10 cellular contexts compared by ENCODE assay signal in genomic region chr15:89812126-89812846, GRCh38. TPM values are rescaled to one million over a fixed set of nuclear protein-coding genes. Genes with fewer than 3 reads are reported as not detected.
A peak's percentile ranks its signal among the peaks of the same experiment; 100 is the strongest.
DNase-seq lines count a peak whose midpoint lies in the region; ATAC-seq and TF ChIP-seq lines count a peak whose summit lies in the region.
"Had no signal": no experiment of that assay in that cellular context is flagged by ENCODE, and none has a peak within 500 bp of the region (broad histone marks: within the 10 kb centered on the region; RNA-seq: fewer than 3 reads in every experiment).

No MANE protein-coding gene starts in this region.

- H3F3A ChIP-seq in SK-N-SH (replicated peaks; ENCODE audit: insufficient read depth) = peaks cover 8% of the 10 kb centered on the region

- TF ChIP-seq POLR2A in vagina (IDR thresholded peaks at IDR 0.05) = no peak

- POLR2A ChIA-PET in SK-N-SH (lab: Yijun Ruan, JAX) = no interaction called here

- TF ChIP-seq CTCF in SK-N-SH (IDR thresholded peaks at IDR 0.05) = no peak
- no peak for TF ChIP-seq CTCF in lung (IDR thresholded peaks at IDR 0.05; ENCODE audit: control extremely low read depth, extremely low read depth)
- no peak for TF ChIP-seq CTCF in vagina (IDR thresholded peaks at IDR 0.05)

- TF ChIP-seq RAD21 in SK-N-SH (IDR thresholded peaks at IDR 0.05; ENCODE audit: low read length) = no peak

- ATAC-seq in SK-N-SH treated with all-trans-retinoic acid at 6 μM for 48 hours (no peak), lung (ENCODE audit: insufficient read depth, low FRiP score) (peak; percentile 45), HG02981 (IDR thresholded peaks at IDR 0.05; ENCODE audit: unreplicated experiment) (no peak)

- H3K4me3 ChIP-seq in SK-N-SH (ENCODE audit: low read depth in 2 of 2, low read length in 1 of 2) (no peak overlapping the region), duodenal mucosa (ENCODE audit: low read depth in 1 of 2, low read length in 2 of 2) (peak overlapping the region in 1 of 2 donors; percentile 56), lung (no peak overlapping the region), vagina (no peak overlapping the region)

- H2AFZ ChIP-seq in SK-N-SH (ENCODE audit: low read depth) = no peak overlapping the region

- 92% methylated on average over 6 of the region's 8 CpGs for WGBS in SK-N-SH (ENCODE audit: low lambda C conversion rate)
- 61 to 74% methylated on average over 8 of the region's 8 CpGs for WGBS in lung, 2 donors

- no peak for TF ChIP-seq EP300 in SK-N-SH (IDR thresholded peaks at IDR 0.05; ENCODE audit: borderline replicate concordance in 1 of 2, low read depth in 1 of 2, low read length in 1 of 2)

- CTCF ChIA-PET in SK-N-SH (lab: Yijun Ruan, JAX) = interaction anchor here (0.8 to 1.3 kb wide), 3 partner anchors 13 to 75 kb away, joined by 3 read pairs; no protein-coding TSS in a partner anchor

- H3K9ac ChIP-seq in SK-N-SH = no peak overlapping the region
- H3K9ac ChIP-seq in duodenal mucosa (ENCODE audit: low read depth in 1 of 2, low read length in 2 of 2) = peak overlapping the region; percentile 39 to 82

- DNase-seq in SK-N-SH (peak; percentile 36), lung (ENCODE audit: low spot score) (no peak), vagina (ENCODE audit: extremely low spot score in 2 of 2) (no peak), NCI-H2227 treated with DMSO at 0.1 percent for 48 hours (lab: John Stamatoyannopoulos, UW) (no peak), NCI-H1105 (lab: John Stamatoyannopoulos, UW) (no peak)
- DNase-seq: activated CD4-positive, alpha-beta T cell treated with anti-CD3 and anti-CD28 coated beads, Interleukin-2, amount 50 U/mL, for 48 hours had no signal

- no peak overlapping the region for H3K4me2 ChIP-seq in SK-N-SH

- H3K27me3 ChIP-seq in SK-N-SH (ENCODE audit: insufficient read depth) = no peaks in the 10 kb centered on the region
- H3K27me3 ChIP-seq in duodenal mucosa (ENCODE audit: control insufficient read depth in 1 of 2, insufficient read depth in 2 of 2, low read length in 2 of 2) = no peaks in the 10 kb centered on the region
- H3K27me3 ChIP-seq in lung (ENCODE audit: control insufficient read depth, insufficient read depth) = no peaks in the 10 kb centered on the region
- no peaks in the 10 kb centered on the region for H3K27me3 ChIP-seq in vagina

- H3K27ac ChIP-seq in SK-N-SH (ENCODE audit: low read depth in 2 of 2, low read length in 1 of 2) (no peak overlapping the region), duodenal mucosa (ENCODE audit: low read depth, low read length) (peak overlapping the region; percentile 85), lung (ENCODE audit: low read depth in 1 of 2, low read length in 1 of 2) (no peak overlapping the region), vagina (peak overlapping the region; percentile 72)

- no peaks in the 10 kb centered on the region for H4K20me1 ChIP-seq in SK-N-SH (ENCODE audit: insufficient read depth)

- H3K36me3 ChIP-seq in SK-N-SH (replicated peaks in 1 of 2; ENCODE audit: control insufficient read depth in 1 of 2, insufficient read depth in 2 of 2, low read length in 1 of 2) = no peaks in the 10 kb centered on the region
- no peaks in the 10 kb centered on the region for H3K36me3 ChIP-seq in duodenal mucosa (ENCODE audit: control insufficient read depth in 1 of 2, insufficient read depth in 2 of 2, low read length in 2 of 2)
- H3K36me3 ChIP-seq in lung (ENCODE audit: control insufficient read depth in 2 of 2, insufficient read depth in 2 of 2, low read length in 2 of 2) = no peaks in the 10 kb centered on the region
- no peaks in the 10 kb centered on the region for H3K36me3 ChIP-seq in vagina

- no peaks in the 10 kb centered on the region for H3K79me2 ChIP-seq in SK-N-SH (ENCODE audit: insufficient read depth)

- H3K9me3 ChIP-seq in SK-N-SH = no peaks in the 10 kb centered on the region
- peaks cover 0 to 2% of the 10 kb centered on the region in 2 donors for H3K9me3 ChIP-seq in duodenal mucosa (ENCODE audit: control insufficient read depth in 1 of 2, low read length in 2 of 2)
- H3K9me3 ChIP-seq in lung (ENCODE audit: control insufficient read depth in 2 of 2, insufficient read depth in 1 of 2, low read length in 1 of 2) = peaks cover 0 to 3% of the 10 kb centered on the region in 2 donors
- H3K9me3 ChIP-seq in vagina = no peaks in the 10 kb centered on the region

- H3K4me1 ChIP-seq in SK-N-SH (ENCODE audit: control insufficient read depth in 1 of 2, insufficient read depth in 2 of 2, low read depth in 1 of 2, low read length in 1 of 2) = no peaks in the 10 kb centered on the region; a peak in 1 of 4 replicates
- peaks cover 43 to 49% of the 10 kb centered on the region in 2 donors for H3K4me1 ChIP-seq in duodenal mucosa (ENCODE audit: control insufficient read depth in 1 of 2, insufficient read depth in 2 of 2, low read length in 2 of 2)
- H3K4me1 ChIP-seq in lung (ENCODE audit: control insufficient read depth in 2 of 2, insufficient read depth in 2 of 2, low read length in 2 of 2) = peaks cover 0 to 7% of the 10 kb centered on the region in 2 donors
- H3K4me1 ChIP-seq in vagina = peaks cover 62% of the 10 kb centered on the region

- H3K9me2 ChIP-seq in SK-N-SH = no peaks in the 10 kb centered on the region

- intact Hi-C loops in vagina (cut with DNase I) = no loop called here

TF ChIP-seq in SK-N-SH, 30 proteins besides CTCF, POLR2A, EP300 and RAD21:
- no peak for TF ChIP-seq CHD2 (IDR thresholded peaks at IDR 0.05; ENCODE audit: low read length, partially characterized antibody)
- TF ChIP-seq MEF2A (IDR thresholded peaks at IDR 0.05; ENCODE audit: borderline replicate concordance, low read depth) = no peak
- TF ChIP-seq POLR2AphosphoS5 (IDR thresholded peaks at IDR 0.05; ENCODE audit: low read depth, low read length) = no peak
- no peak for TF ChIP-seq USF1 (IDR thresholded peaks at IDR 0.05; ENCODE audit: borderline replicate concordance, low read depth)
- no peak for TF ChIP-seq TAF1 (IDR thresholded peaks at IDR 0.05; ENCODE audit: borderline replicate concordance, low read depth, low read length)
- TF ChIP-seq TCF12 (IDR thresholded peaks at IDR 0.05) = no peak

TF ChIP-seq in SK-N-SH treated with all-trans-retinoic acid at 6 μM for 48 hours, 23 proteins besides CTCF, POLR2A, EP300 and RAD21 (continues in another document):
- TF ChIP-seq ZC3H10 (CRISPR knock-in tag; IDR thresholded peaks at IDR 0.05) (no peak), ZNF8 (CRISPR knock-in tag; IDR thresholded peaks at IDR 0.05) (no peak), TSHZ2 (CRISPR knock-in tag; IDR thresholded peaks at IDR 0.05) (no peak), BACH2 (CRISPR knock-in tag; IDR thresholded peaks at IDR 0.05; ENCODE audit: borderline replicate concordance) (no peak), TCF4 (CRISPR knock-in tag; IDR thresholded peaks at IDR 0.05; ENCODE audit: borderline replicate concordance) (no peak), CSRNP3 (CRISPR knock-in tag; IDR thresholded peaks at IDR 0.05) (no peak), TOX (CRISPR knock-in tag; IDR thresholded peaks at IDR 0.05; ENCODE audit: borderline replicate concordance) (no peak), ZFP3 (CRISPR knock-in tag; IDR thresholded peaks at IDR 0.05) (no peak)

RNA-seq across cellular contexts. Expression of gene ANPEP, which starts 2.4 kb away (rescaled TPM):
- polyA plus RNA-seq in SK-N-SH (2012; rRNA removed) = 25.8 and 51.0 TPM in 2 replicates
- polyA plus RNA-seq in SK-N-SH (2012; cell fraction: cytosol; rRNA removed) = 16.3 and 22.6 TPM in 2 replicates
- 59.5 and 61.6 TPM in 2 replicates for polyA plus RNA-seq in SK-N-SH (2012; cell fraction: nucleus; rRNA removed)
- total RNA-seq in lung = 100 to 1,000 TPM in 1 of 2 donors, 1 to 10 TPM in 1; 7.8 to 101 TPM
- polyA plus RNA-seq in lung = 10 to 100 TPM; 41.3 to 65.4 TPM
- 55.0 TPM for total RNA-seq in vagina

RNA-seq across cellular contexts. Expression of gene MESP2, which starts 36.2 kb away (rescaled TPM):
- polyA plus RNA-seq in SK-N-SH (2012; rRNA removed) = 0.21 and 0.31 TPM in 2 replicates
- polyA plus RNA-seq in SK-N-SH (2012; cell fraction: cytosol; rRNA removed) = 0.14 and 0.43 TPM in 2 replicates
- 0.19 and 0.32 TPM in 2 replicates for polyA plus RNA-seq in SK-N-SH (2012; cell fraction: nucleus; rRNA removed)
- total RNA-seq in lung = under 1 TPM in 1 of 2 donors, not detected in 1; 0.55 TPM
- polyA plus RNA-seq in lung = under 1 TPM; 0.17 to 0.71 TPM
- total RNA-seq in vagina = not detected
- total RNA-seq: OCI-LY7 had no signal

Comparison
In these comparisons a context has a peak if more than half of its experiments do, and no peak if none do; other contexts are left out.
1. H3K27ac ChIP-seq: peak in duodenal mucosa (single experiment) and vagina (single experiment); none in SK-N-SH (0 of 2) and lung (0 of 2).